Comparison of ENCODE assay signal across 9 cellular contexts in the genomic region with DNA sequence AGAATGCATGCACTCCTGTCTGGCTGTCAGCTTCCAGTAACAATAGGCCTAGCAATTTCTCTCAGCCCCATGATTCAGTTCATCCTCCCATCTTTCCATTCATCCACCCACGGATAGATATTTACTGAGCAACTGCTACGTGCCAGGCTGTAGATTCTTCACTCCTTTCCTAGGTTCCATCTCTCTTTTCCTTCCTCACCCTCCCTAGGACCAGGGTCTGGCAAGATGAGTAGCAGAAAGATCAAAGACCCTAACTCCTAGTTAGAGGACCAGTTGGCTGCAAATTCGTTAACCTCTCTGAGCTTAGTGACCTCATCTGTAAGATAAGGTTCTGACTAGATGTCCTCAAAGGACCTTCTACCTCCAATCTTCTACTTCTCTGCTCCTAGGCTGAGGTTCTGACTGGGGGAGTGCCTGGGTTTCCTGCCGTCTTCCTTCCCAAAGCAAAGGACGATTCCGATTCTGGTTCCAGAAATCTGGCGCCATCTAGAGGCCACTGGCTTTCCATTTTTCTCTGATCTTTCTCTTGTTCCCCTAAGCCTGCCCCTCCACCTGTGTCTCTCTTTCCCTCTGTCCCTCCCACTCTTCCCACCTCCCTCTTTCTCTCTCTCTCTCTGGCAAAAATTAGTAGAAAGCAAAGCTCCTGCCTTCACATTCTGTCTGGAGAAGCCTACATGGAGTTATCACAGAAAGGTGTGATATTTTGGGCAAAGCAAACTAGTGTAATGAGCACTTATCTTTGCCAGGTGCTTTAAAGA. TPM values are rescaled to one million over a fixed set of nuclear protein-coding genes. Genes with fewer than 3 reads are reported as not detected.
DNase-seq lines count a peak whose midpoint lies in the region; ATAC-seq and TF ChIP-seq lines count a peak whose summit lies in the region.
"Had no signal": no experiment of that assay in that cellular context is flagged by ENCODE, and none has a peak within 500 bp of the region (broad histone marks: within the 10 kb centered on the region; RNA-seq: fewer than 3 reads in every experiment).

No MANE protein-coding gene starts in this region.

- TF ChIP-seq POLR2A in sigmoid colon (IDR thresholded peaks at IDR 0.05): no peak

- DNase-seq in GM03348 (ENCODE audit: low spot score) (peak; percentile 88), NCI-H1105 (lab: John Stamatoyannopoulos, UW) (peak; percentile 55), T-helper 2 cell (peak in 4 of 5 experiments; percentile 27 to 41 (median 38)), amniotic epithelial cell (ENCODE audit: low read depth) (peak; percentile 57), right cardiac atrium (peak; percentile 68 to 79 (median 78)), sigmoid colon (peak; percentile 85)

- no peaks in the 10 kb centered on the region for H3K27me3 ChIP-seq in right cardiac atrium (ENCODE audit: control insufficient read depth, insufficient read depth)
- H3K27me3 ChIP-seq in sigmoid colon: no peaks in the 10 kb centered on the region

- H3K4me3 ChIP-seq in right cardiac atrium (ENCODE audit: low read length) (no peak overlapping the region), sigmoid colon (no peak overlapping the region)

- H3K27ac ChIP-seq in right cardiac atrium (ENCODE audit: low read length) (no peak overlapping the region), sigmoid colon (no peak overlapping the region)

- no peaks in the 10 kb centered on the region for H3K36me3 ChIP-seq in sigmoid colon

- intact Hi-C loops in right cardiac atrium (cut with DNase I) (loop anchor here (2.0 to 10.0 kb wide), 5 partner anchors 206 to 297 kb away; no protein-coding TSS in a partner anchor), sigmoid colon (cut with DNase I) (loop anchor here (1.0 to 2.0 kb wide), 3 partner anchors 200 to 298 kb away; no protein-coding TSS in a partner anchor)

- H3K9me3 ChIP-seq in right cardiac atrium (ENCODE audit: control insufficient read depth, low read length): no peaks in the 10 kb centered on the region
- H3K9me3 ChIP-seq in sigmoid colon: no peaks in the 10 kb centered on the region

- TF ChIP-seq CTCF in sigmoid colon (IDR thresholded peaks at IDR 0.05): peak; percentile 57 to 77 (median 64)

- 22% methylated on average over 7 of the region's 7 CpGs for WGBS in right cardiac atrium
- WGBS in sigmoid colon, 2 donors: 27 to 28% methylated on average over 7 of the region's 7 CpGs

- no peaks in the 10 kb centered on the region for H3K4me1 ChIP-seq in right cardiac atrium (ENCODE audit: control insufficient read depth, insufficient read depth, low read length)
- H3K4me1 ChIP-seq in sigmoid colon: peaks cover 0 to 3% (median 0%) of the 10 kb centered on the region in 4 donors

- peak; percentile 58 to 67 for ATAC-seq in right cardiac atrium
- no peak for ATAC-seq in GM19328 (IDR thresholded peaks at IDR 0.05; ENCODE audit: unreplicated experiment)
- no peak for ATAC-seq in HG03159 (IDR thresholded peaks at IDR 0.05; ENCODE audit: unreplicated experiment)

- TF ChIP-seq EP300 in sigmoid colon (IDR thresholded peaks at IDR 0.05): no peak

RNA-seq across cellular contexts. Expression of gene TBATA, which starts 26.2 kb away (rescaled TPM):
- total RNA-seq in right cardiac atrium (not detected), sigmoid colon (not detected)
- polyA plus RNA-seq in right cardiac atrium (0.16 TPM), sigmoid colon (not detected)
- total RNA-seq: mononuclear cell had no signal

RNA-seq across cellular contexts. Expression of gene SGPL1, which starts 56.8 kb away (rescaled TPM):
- 10 to 100 TPM; 12.2 to 20.2 (median 14.6) TPM for total RNA-seq in right cardiac atrium
- 4.2 TPM for polyA plus RNA-seq in right cardiac atrium
- total RNA-seq in sigmoid colon: 10 to 100 TPM; 18.5 to 22.2 (median 20.2) TPM
- polyA plus RNA-seq in sigmoid colon: 10 to 100 TPM in 2 of 3 donors, 1 to 10 TPM in 1; 6.0 to 20.6 (median 13.9) TPM

Comparison
In these comparisons a context has a peak if more than half of its experiments do, and no peak if none do; other contexts are left out.
1. DNase-seq: peak in every context shown above with its lines; median percentile 88 in GM03348; 85 in sigmoid colon; 78 in right cardiac atrium; 57 in amniotic epithelial cell; 55 in NCI-H1105; 38 in T-helper 2 cell.
2. ATAC-seq: peak in right cardiac atrium (2 of 2); none in GM19328 (single experiment) and HG03159 (single experiment).